8 cellular contexts compared by ENCODE assay signal in the genomic region with DNA sequence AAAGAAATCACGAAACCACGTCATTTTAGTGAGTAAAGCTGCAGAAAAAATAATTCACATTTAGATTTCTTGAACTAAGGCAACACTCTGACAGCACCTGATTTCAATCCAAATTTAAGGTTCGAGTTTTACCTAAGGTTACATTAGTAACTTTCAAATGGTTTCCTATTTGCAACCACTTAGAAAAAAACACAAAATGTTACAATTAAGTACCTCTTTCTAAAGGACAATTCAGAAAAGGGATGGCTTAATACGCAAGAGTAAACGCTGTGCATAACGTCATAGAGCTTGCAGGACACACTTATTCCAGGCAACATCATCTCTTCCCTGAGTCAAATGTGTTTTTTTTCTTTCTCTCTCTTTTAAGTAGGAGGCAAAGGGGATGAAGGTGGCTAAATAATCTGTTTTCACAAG.
A peak's percentile ranks its signal among the peaks of the same experiment; 100 is the strongest.
DNase-seq lines count a peak whose midpoint lies in the region; ATAC-seq, FAIRE-seq and TF ChIP-seq lines count a peak whose summit lies in the region.

No MANE protein-coding gene starts in this region.

- POLR2A ChIA-PET in CD4-positive, alpha-beta T cell (lab: Charles Lee): interaction anchor here (0.6 to 5.8 kb wide), 15 partner anchors 11 to 452 kb away, joined by 3 to 44 read pairs (median 9); partner anchors contain the start of genes ARMC2, CEP57L1 and SESN1

- TF ChIP-seq CTCF in CD4-positive, alpha-beta T cell (IDR thresholded peaks at IDR 0.05): no peak
- no peak for TF ChIP-seq CTCF in WI38 (IDR thresholded peaks at IDR 0.05; ENCODE audit: low read depth, low read length)
- no peak for TF ChIP-seq CTCF in foreskin fibroblast (IDR thresholded peaks at IDR 0.05; ENCODE audit: low read depth, low read length)
- TF ChIP-seq CTCF in pancreas (IDR thresholded peaks at IDR 0.05): no peak

- H3K4me3 ChIP-seq in WI38 (ENCODE audit: low read depth, low read length) (peak overlapping the region; percentile 97), foreskin fibroblast (ENCODE audit: low read depth in 1 of 2, low read length in 2 of 2) (peak overlapping the region; percentile 91 to 96), pancreas (peak overlapping the region; percentile 74 to 91 (median 87))

- H3K4me3 Mint-ChIP-seq in CD4-positive, alpha-beta T cell: peak overlapping the region; percentile 100

- no peaks in the 10 kb centered on the region for H3K27me3 Mint-ChIP-seq in CD4-positive, alpha-beta T cell

- DNase-seq in CD4-positive, alpha-beta T cell: no peak
- peak in 1 of 2 donors; percentile 47 for DNase-seq in foreskin fibroblast
- DNase-seq in pancreas: no peak
- no peak for DNase-seq in D341Med (ENCODE audit: low spot score)
- no peak for DNase-seq in activated gamma-delta T cell (lab: John Stamatoyannopoulos, UW)
- no peak for DNase-seq in NCI-H1417 treated with DMSO at 0.1 percent for 48 hours (lab: John Stamatoyannopoulos, UW)

- no peaks in the 10 kb centered on the region for H3K27me3 ChIP-seq in CD4-positive, alpha-beta T cell (ENCODE audit: control insufficient read depth, insufficient read depth, low read length)
- no peaks in the 10 kb centered on the region for H3K27me3 ChIP-seq in pancreas

- CTCF ChIA-PET in CD4-positive, alpha-beta T cell (lab: Charles Lee): interaction anchor here (0.9 to 2.2 kb wide), 4 partner anchors 12 to 65 kb away, joined by 3 to 8 read pairs (median 4); no protein-coding TSS in a partner anchor

- H3K36me3 Mint-ChIP-seq in CD4-positive, alpha-beta T cell (ENCODE audit: low read depth): peaks cover 14% of the 10 kb centered on the region

- intact Hi-C loops in CD4-positive, alpha-beta T cell (cut with DNase I, micrococcal nuclease): loop anchor here (2.0 to 10.0 kb wide), 6 partner anchors 50 to 686 kb away; partner anchors contain the start of genes AK9 (in 1 of the 2), CD164 (in 1 of the 2), CEP57L1 (in 1 of the 2) and FIG4 (in 1 of the 2)
- intact Hi-C loops in pancreas (cut with DNase I): no loop called here

- no peak for ATAC-seq in CD4-positive, alpha-beta T cell (ENCODE audit: poor library complexity)
- ATAC-seq in HG02798 (IDR thresholded peaks at IDR 0.05; ENCODE audit: poor library complexity, unreplicated experiment) (peak; percentile 5), pancreas (peak; percentile 27 to 57 (median 38))

- H3K27ac ChIP-seq in CD4-positive, alpha-beta T cell (ENCODE audit: low read depth, low read length): peak overlapping the region; percentile 83
- H3K27ac ChIP-seq in pancreas: peak overlapping the region; percentile 91 to 99 (median 97)

- WGBS in pancreas, 2 donors: 2 to 3% methylated on average over 6 of the region's 6 CpGs

- peak overlapping the region; percentile 94 for H3K27ac Mint-ChIP-seq in CD4-positive, alpha-beta T cell

- no peak for FAIRE-seq in pancreas (lab: Jason Lieb, UNC)

- no peaks in the 10 kb centered on the region for H3K9me3 Mint-ChIP-seq in CD4-positive, alpha-beta T cell

- H3K36me3 ChIP-seq in pancreas: no peaks in the 10 kb centered on the region

- peaks cover 11 to 41% (median 34%) of the 10 kb centered on the region in 3 donors for H3K4me1 ChIP-seq in pancreas

- no peaks in the 10 kb centered on the region for H3K9me3 ChIP-seq in CD4-positive, alpha-beta T cell (ENCODE audit: control insufficient read depth, low read length)
- no peaks in the 10 kb centered on the region for H3K9me3 ChIP-seq in pancreas

- H3K4me1 Mint-ChIP-seq in CD4-positive, alpha-beta T cell (ENCODE audit: low read depth): peaks cover 70% of the 10 kb centered on the region

Comparison
In these comparisons a context has a peak if more than half of its experiments do, and no peak if none do; other contexts are left out.
1. intact Hi-C loops: an anchor here in CD4-positive, alpha-beta T cell (2.0 to 10.0 kb wide); none called in pancreas.